12 cellular contexts compared by ENCODE assay signal in the genomic region with DNA sequence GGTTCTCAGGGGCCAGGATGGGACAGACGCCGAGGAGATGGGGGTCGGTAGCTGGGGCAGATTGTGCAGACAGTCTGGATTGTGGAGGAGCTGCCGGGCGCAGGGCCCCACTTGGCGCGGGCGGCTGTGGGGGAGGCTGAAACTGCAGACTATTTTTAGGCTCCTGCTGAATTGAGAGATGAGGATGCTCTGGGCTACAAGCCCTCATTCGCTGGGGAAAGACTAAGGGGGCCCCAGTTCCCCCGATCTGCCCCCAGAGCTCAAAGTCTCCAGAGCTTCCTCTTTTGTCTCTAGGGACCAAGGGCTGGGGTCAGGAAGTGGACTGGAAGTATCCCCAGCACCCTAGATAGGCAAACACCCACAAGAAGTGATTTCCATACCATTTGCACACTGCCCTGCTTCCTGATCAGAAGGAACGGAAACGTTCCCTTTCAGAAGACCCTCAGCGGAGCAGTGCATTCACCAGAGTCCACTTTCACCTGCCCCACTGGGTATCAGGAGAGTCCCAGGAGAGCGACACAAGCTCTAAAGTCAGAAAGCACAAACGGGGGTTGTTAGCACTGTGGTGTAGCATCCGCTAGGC. TPM values are rescaled to one million over a fixed set of nuclear protein-coding genes. Genes with fewer than 3 reads are reported as not detected.
DNase-seq lines count a peak whose midpoint lies in the region; ATAC-seq and TF ChIP-seq lines count a peak whose summit lies in the region.
"Had no signal": no experiment of that assay in that cellular context is flagged by ENCODE, and none has a peak within 500 bp of the region (broad histone marks: within the 10 kb centered on the region; RNA-seq: fewer than 3 reads in every experiment).

No MANE protein-coding gene starts in this region.

- intact Hi-C loops in colonic mucosa (cut with DNase I), result no loop called here

- H3K27ac Mint-ChIP-seq in mesothelial cell of epicardium (no peak overlapping the region), WTC11 (no peak overlapping the region)
- H3K27ac Mint-ChIP-seq: GM23338 had no signal

- H3K9me3 Mint-ChIP-seq in mesothelial cell of epicardium (no peaks in the 10 kb centered on the region), WTC11 (no peaks in the 10 kb centered on the region)
- H3K9me3 Mint-ChIP-seq: GM23338 had no signal

- POLR2A ChIA-PET in WTC11 (lab: Charles Lee), result no interaction called here

- CTCF ChIA-PET in WTC11 (lab: Charles Lee), result interaction anchor here (2.9 kb wide), 1 partner anchor 22 kb away, joined by 11 read pairs; no protein-coding TSS in a partner anchor

- peak; percentile 43 to 71 for DNase-seq in NCI-H526 (lab: John Stamatoyannopoulos, UW)
- DNase-seq in medulla oblongata (ENCODE audit: extremely low spot score), result peak; percentile 20
- no peak for DNase-seq in mesothelial cell of epicardium (ENCODE audit: low spot score in 2 of 2, unreplicated experiment in 2 of 2)
- no peak for DNase-seq in colonic mucosa
- no peak for DNase-seq in WTC11 (ENCODE audit: low spot score)

- no peaks in the 10 kb centered on the region for H3K9me3 ChIP-seq in colonic mucosa
- H3K9me3 ChIP-seq: uterus had no signal

- no peaks in the 10 kb centered on the region for H3K4me1 ChIP-seq in colonic mucosa
- H3K4me1 ChIP-seq: uterus had no signal

- H3K27me3 ChIP-seq in colonic mucosa, result no peaks in the 10 kb centered on the region
- H3K27me3 ChIP-seq: uterus had no signal

- H3K4me3 ChIP-seq in colonic mucosa, result no peak overlapping the region
- H3K4me3 ChIP-seq: GM23338, uterus had no signal

- TF ChIP-seq CTCF in mesothelial cell of epicardium (IDR thresholded peaks at IDR 0.05; ENCODE audit: unreplicated experiment) (no peak), colonic mucosa (IDR thresholded peaks at IDR 0.05) (no peak), WTC11 (IDR thresholded peaks at IDR 0.05) (no peak)

- H3K36me3 ChIP-seq in colonic mucosa, result no peaks in the 10 kb centered on the region
- H3K36me3 ChIP-seq: uterus had no signal

- H3K36me3 Mint-ChIP-seq in mesothelial cell of epicardium (no peaks in the 10 kb centered on the region), WTC11 (no peaks in the 10 kb centered on the region)

- H3K4me1 Mint-ChIP-seq in mesothelial cell of epicardium, result peaks cover 29% of the 10 kb centered on the region
- H3K4me1 Mint-ChIP-seq in WTC11, result peaks cover 11% of the 10 kb centered on the region

- H3K27me3 Mint-ChIP-seq in mesothelial cell of epicardium (ENCODE audit: low read depth), result no peaks in the 10 kb centered on the region
- H3K27me3 Mint-ChIP-seq in WTC11 (ENCODE audit: low read depth), result no peaks in the 10 kb centered on the region; the same call in 1 of the 2 replicates

- H3K27ac ChIP-seq in colonic mucosa, result no peak overlapping the region
- H3K27ac ChIP-seq: parathyroid adenoma, uterus had no signal

- H3K4me3 Mint-ChIP-seq in mesothelial cell of epicardium, result no peak overlapping the region
- H3K4me3 Mint-ChIP-seq in WTC11, result no peak overlapping the region
- H3K4me3 Mint-ChIP-seq: GM23338 had no signal

- H3K9ac ChIP-seq in colonic mucosa (ENCODE audit: low read depth in 2 of 2, low read length in 2 of 2), result no peak overlapping the region
- H3K9ac ChIP-seq: parathyroid adenoma had no signal

- peak; percentile 33 for ATAC-seq in GM18498 (IDR thresholded peaks at IDR 0.05; ENCODE audit: unreplicated experiment)
- ATAC-seq in GM21529 (IDR thresholded peaks at IDR 0.05; ENCODE audit: unreplicated experiment), result peak; percentile 29
- ATAC-seq in HG03457 (IDR thresholded peaks at IDR 0.05; ENCODE audit: unreplicated experiment), result no peak
- no peak for ATAC-seq in WTC11
- ATAC-seq: GM23338 had no signal

TF ChIP-seq in WTC11, 78 proteins besides CTCF, POLR2A, EP300 and RAD21 (continues in another document):
- TF ChIP-seq ZNF232 (CRISPR knock-in tag; IDR thresholded peaks at IDR 0.05) (no peak), ZNF416 (CRISPR knock-in tag; IDR thresholded peaks at IDR 0.05) (no peak), JAZF1 (CRISPR knock-in tag; IDR thresholded peaks at IDR 0.05) (no peak), ZNF138 (CRISPR knock-in tag; conservative IDR thresholded peaks at IDR 0.05) (no peak), TEAD4 (CRISPR knock-in tag; IDR thresholded peaks at IDR 0.05) (no peak), KAT7 (CRISPR knock-in tag; IDR thresholded peaks at IDR 0.05; ENCODE audit: borderline replicate concordance) (no peak), CREB1 (CRISPR knock-in tag; IDR thresholded peaks at IDR 0.05) (no peak), ZNF219 (CRISPR knock-in tag; IDR thresholded peaks at IDR 0.05; ENCODE audit: borderline replicate concordance) (no peak)
- TF ChIP-seq, protein P1, sequence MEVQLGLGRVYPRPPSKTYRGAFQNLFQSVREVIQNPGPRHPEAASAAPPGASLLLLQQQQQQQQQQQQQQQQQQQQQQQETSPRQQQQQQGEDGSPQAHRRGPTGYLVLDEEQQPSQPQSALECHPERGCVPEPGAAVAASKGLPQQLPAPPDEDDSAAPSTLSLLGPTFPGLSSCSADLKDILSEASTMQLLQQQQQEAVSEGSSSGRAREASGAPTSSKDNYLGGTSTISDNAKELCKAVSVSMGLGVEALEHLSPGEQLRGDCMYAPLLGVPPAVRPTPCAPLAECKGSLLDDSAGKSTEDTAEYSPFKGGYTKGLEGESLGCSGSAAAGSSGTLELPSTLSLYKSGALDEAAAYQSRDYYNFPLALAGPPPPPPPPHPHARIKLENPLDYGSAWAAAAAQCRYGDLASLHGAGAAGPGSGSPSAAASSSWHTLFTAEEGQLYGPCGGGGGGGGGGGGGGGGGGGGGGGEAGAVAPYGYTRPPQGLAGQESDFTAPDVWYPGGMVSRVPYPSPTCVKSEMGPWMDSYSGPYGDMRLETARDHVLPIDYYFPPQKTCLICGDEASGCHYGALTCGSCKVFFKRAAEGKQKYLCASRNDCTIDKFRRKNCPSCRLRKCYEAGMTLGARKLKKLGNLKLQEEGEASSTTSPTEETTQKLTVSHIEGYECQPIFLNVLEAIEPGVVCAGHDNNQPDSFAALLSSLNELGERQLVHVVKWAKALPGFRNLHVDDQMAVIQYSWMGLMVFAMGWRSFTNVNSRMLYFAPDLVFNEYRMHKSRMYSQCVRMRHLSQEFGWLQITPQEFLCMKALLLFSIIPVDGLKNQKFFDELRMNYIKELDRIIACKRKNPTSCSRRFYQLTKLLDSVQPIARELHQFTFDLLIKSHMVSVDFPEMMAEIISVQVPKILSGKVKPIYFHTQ (CRISPR knock-in tag; IDR thresholded peaks at IDR 0.05), result no peak
- TF ChIP-seq, protein P2, sequence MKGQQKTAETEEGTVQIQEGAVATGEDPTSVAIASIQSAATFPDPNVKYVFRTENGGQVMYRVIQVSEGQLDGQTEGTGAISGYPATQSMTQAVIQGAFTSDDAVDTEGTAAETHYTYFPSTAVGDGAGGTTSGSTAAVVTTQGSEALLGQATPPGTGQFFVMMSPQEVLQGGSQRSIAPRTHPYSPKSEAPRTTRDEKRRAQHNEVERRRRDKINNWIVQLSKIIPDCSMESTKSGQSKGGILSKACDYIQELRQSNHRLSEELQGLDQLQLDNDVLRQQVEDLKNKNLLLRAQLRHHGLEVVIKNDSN (CRISPR knock-in tag; IDR thresholded peaks at IDR 0.05), result no peak
- TF ChIP-seq, protein P3, sequence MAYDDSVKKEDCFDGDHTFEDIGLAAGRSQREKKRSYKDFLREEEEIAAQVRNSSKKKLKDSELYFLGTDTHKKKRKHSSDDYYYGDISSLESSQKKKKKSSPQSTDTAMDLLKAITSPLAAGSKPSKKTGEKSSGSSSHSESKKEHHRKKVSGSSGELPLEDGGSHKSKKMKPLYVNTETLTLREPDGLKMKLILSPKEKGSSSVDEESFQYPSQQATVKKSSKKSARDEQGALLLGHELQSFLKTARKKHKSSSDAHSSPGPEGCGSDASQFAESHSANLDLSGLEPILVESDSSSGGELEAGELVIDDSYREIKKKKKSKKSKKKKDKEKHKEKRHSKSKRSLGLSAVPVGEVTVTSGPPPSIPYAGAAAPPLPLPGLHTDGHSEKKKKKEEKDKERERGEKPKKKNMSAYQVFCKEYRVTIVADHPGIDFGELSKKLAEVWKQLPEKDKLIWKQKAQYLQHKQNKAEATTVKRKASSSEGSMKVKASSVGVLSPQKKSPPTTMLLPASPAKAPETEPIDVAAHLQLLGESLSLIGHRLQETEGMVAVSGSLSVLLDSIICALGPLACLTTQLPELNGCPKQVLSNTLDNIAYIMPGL (CRISPR knock-in tag; IDR thresholded peaks at IDR 0.05), result no peak
- TF ChIP-seq, protein P4, sequence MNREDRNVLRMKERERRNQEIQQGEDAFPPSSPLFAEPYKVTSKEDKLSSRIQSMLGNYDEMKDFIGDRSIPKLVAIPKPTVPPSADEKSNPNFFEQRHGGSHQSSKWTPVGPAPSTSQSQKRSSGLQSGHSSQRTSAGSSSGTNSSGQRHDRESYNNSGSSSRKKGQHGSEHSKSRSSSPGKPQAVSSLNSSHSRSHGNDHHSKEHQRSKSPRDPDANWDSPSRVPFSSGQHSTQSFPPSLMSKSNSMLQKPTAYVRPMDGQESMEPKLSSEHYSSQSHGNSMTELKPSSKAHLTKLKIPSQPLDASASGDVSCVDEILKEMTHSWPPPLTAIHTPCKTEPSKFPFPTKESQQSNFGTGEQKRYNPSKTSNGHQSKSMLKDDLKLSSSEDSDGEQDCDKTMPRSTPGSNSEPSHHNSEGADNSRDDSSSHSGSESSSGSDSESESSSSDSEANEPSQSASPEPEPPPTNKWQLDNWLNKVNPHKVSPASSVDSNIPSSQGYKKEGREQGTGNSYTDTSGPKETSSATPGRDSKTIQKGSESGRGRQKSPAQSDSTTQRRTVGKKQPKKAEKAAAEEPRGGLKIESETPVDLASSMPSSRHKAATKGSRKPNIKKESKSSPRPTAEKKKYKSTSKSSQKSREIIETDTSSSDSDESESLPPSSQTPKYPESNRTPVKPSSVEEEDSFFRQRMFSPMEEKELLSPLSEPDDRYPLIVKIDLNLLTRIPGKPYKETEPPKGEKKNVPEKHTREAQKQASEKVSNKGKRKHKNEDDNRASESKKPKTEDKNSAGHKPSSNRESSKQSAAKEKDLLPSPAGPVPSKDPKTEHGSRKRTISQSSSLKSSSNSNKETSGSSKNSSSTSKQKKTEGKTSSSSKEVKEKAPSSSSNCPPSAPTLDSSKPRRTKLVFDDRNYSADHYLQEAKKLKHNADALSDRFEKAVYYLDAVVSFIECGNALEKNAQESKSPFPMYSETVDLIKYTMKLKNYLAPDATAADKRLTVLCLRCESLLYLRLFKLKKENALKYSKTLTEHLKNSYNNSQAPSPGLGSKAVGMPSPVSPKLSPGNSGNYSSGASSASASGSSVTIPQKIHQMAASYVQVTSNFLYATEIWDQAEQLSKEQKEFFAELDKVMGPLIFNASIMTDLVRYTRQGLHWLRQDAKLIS (CRISPR knock-in tag; IDR thresholded peaks at IDR 0.05; ENCODE audit: borderline replicate concordance), result no peak

RNA-seq across cellular contexts. Expression of a gene that starts 29.7 kb away (rescaled TPM):
- 4.6 to 6.0 TPM (median 5.0 TPM) in 3 replicates for total RNA-seq in mesothelial cell of epicardium
- total RNA-seq in colonic mucosa, result 1 to 10 TPM; 1.8 to 2.0 TPM
- total RNA-seq in WTC11 (2021), result 13.7 to 17.9 TPM (median 14.2 TPM) in 3 replicates

RNA-seq across cellular contexts. Expression of a gene that starts 36.6 kb away (rescaled TPM):
- total RNA-seq in mesothelial cell of epicardium (5.2 to 7.0 TPM (median 5.3 TPM) in 3 replicates), colonic mucosa (1 to 10 TPM in 1 of 2 donors, not detected in 1; 1.3 TPM), WTC11 (2021) (3.4 to 4.1 TPM (median 3.8 TPM) in 3 replicates)
- total RNA-seq: T-helper 1 cell treated with Interleukin-12 subunit alpha and Interleukin-12 subunit beta and Interleukin-4 antibody, amounts not matched to agents 30 ng/mL and 1 ng/mL, for 36 hours had no signal

RNA-seq across cellular contexts. Expression of a gene that starts 56.9 kb away (rescaled TPM):
- total RNA-seq in mesothelial cell of epicardium (43.2 to 49.6 TPM (median 47.1 TPM) in 3 replicates), colonic mucosa (10 to 100 TPM; 32.2 to 43.8 TPM), WTC11 (2021) (62.1 to 70.1 TPM (median 70.1 TPM) in 3 replicates)

Comparison
In these comparisons a context has a peak if more than half of its experiments do, and no peak if none do; other contexts are left out.
1. ATAC-seq: peak in GM18498 (single experiment) and GM21529 (single experiment); none in HG03457 (single experiment) and WTC11 (single experiment).
2. DNase-seq: peak in NCI-H526 (2 of 2) and medulla oblongata (single experiment); none in mesothelial cell of epicardium (0 of 2), colonic mucosa (single experiment) and WTC11 (single experiment).